13 cellular contexts compared by ENCODE assay signal in the genomic region with DNA sequence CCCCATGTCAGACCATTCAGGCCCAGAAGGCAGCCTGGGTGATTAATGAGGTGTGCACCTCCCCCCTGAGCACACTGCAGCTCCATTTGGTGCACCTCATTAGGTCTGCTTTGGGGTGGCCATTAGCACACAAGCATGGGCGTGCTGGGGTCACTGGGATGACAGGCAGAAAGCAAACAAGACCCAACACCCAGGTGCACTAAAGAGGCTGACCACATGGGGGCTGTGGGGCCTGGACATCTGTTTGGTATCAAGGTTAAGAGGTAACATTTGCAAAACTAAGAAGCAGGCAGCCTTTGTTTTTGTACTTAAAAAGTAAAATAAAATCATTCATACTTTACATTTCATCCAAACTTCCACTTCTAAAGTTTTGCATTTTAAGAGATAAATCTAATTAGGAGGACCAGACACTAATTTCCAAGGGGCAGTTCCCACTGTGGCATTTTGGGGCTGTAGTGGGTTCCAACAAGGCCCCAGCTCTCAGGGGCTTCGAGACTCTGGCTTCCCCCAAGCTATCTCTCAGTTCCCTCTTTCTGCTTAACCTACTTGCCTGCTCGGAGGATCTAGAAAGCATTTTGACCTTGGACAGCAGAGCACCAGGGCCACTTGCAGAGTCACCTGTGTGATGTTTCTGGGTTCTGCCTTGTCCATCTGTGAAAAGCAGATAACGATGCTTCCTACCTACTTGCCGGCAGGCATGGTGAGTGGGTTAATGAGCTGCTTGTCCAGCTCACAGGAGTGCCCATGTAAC.
DNase-seq lines count a peak whose midpoint lies in the region; ATAC-seq, FAIRE-seq and TF ChIP-seq lines count a peak whose summit lies in the region.
"Had no signal": no experiment of that assay in that cellular context is flagged by ENCODE, and none has a peak within 500 bp of the region (broad histone marks: within the 10 kb centered on the region; RNA-seq: fewer than 3 reads in every experiment).

No MANE protein-coding gene starts in this region.

- TF ChIP-seq CTCF in SK-N-SH (IDR thresholded peaks at IDR 0.05): no peak
- TF ChIP-seq CTCF in VCaP (conservative IDR thresholded peaks at IDR 0.05): peak; percentile 39
- TF ChIP-seq CTCF in progenitor cell of endocrine pancreas (IDR thresholded peaks at IDR 0.05; ENCODE audit: unreplicated experiment): peak; percentile 54

- H2AFZ ChIP-seq in SK-N-SH (ENCODE audit: low read depth): no peak overlapping the region
- H2AFZ ChIP-seq: hepatocyte had no signal

- ATAC-seq in SK-N-SH treated with all-trans-retinoic acid at 6 μM for 48 hours (no peak; the same call in 2 of the 3 replicates), HG03103 (IDR thresholded peaks at IDR 0.05; ENCODE audit: low read depth, unreplicated experiment) (peak; percentile 59)
- no peak for ATAC-seq in activated CD8-positive, alpha-beta memory T cell treated with anti-CD3 and anti-CD28 coated beads, Interleukin-2, amount 10 ng/mL, durations not matched to agents 7 days and 5 days
- ATAC-seq: body of pancreas had no signal

- no peaks in the 10 kb centered on the region for H3F3A ChIP-seq in SK-N-SH (replicated peaks; ENCODE audit: insufficient read depth)

- H3K4me3 Mint-ChIP-seq in progenitor cell of endocrine pancreas (ENCODE audit: low read depth): no peak overlapping the region
- H3K4me3 Mint-ChIP-seq in activated CD8-positive, alpha-beta memory T cell treated with anti-CD3 and anti-CD28 coated beads, Interleukin-2, amount 10 ng/mL, durations not matched to agents 7 days and 5 days: no peak overlapping the region
- no peak overlapping the region for H3K4me3 Mint-ChIP-seq in activated CD4-positive, alpha-beta T cell treated with anti-CD3 and anti-CD28 coated beads, Interleukin-2, amount 10 ng/mL, durations not matched to agents 24 days and 14 days

- WGBS in SK-N-SH (ENCODE audit: low lambda C conversion rate): 49% methylated on average over 4 of the region's 5 CpGs

- no peaks in the 10 kb centered on the region for H3K9me2 ChIP-seq in SK-N-SH

- CTCF ChIA-PET in SK-N-SH (lab: Yijun Ruan, JAX): interaction anchor here (0.6 to 1.7 kb wide), 22 partner anchors 11 to 706 kb away, joined by 3 to 13 read pairs (median 3); no protein-coding TSS in a partner anchor
- CTCF ChIA-PET in activated CD8-positive, alpha-beta memory T cell treated with anti-CD3 and anti-CD28 coated beads, Interleukin-2, amount 10 ng/mL, durations not matched to agents 7 days and 5 days (lab: Charles Lee): no interaction called here

- H3K27ac ChIP-seq in SK-N-SH (ENCODE audit: low read depth in 2 of 2, low read length in 1 of 2) (peak overlapping the region in 1 of 2 experiments; percentile 95; a peak in 2 of 4 replicates), VCaP (no peak overlapping the region)
- H3K27ac ChIP-seq: body of pancreas, hepatocyte had no signal

- DNase-seq in SK-N-SH (peak; percentile 75), progenitor cell of endocrine pancreas (ENCODE audit: low spot score, unreplicated experiment) (no peak), GM19239 (ENCODE audit: insufficient read length, low spot score) (no peak)
- DNase-seq in activated CD8-positive, alpha-beta memory T cell treated with anti-CD3 and anti-CD28 coated beads, Interleukin-2, amount 10 ng/mL, durations not matched to agents 7 days and 5 days: no peak
- DNase-seq in activated CD4-positive, alpha-beta T cell treated with anti-CD3 and anti-CD28 coated beads, Interleukin-2, amount 10 ng/mL, durations not matched to agents 24 days and 14 days: no peak
- DNase-seq: body of pancreas, DND-41, NCI-H1105 had no signal

- no peak overlapping the region for H3K4me2 ChIP-seq in SK-N-SH
- H3K4me2 ChIP-seq: hepatocyte had no signal

- H3K36me3 Mint-ChIP-seq in progenitor cell of endocrine pancreas (ENCODE audit: insufficient read depth): no peaks in the 10 kb centered on the region
- no peaks in the 10 kb centered on the region for H3K36me3 Mint-ChIP-seq in activated CD8-positive, alpha-beta memory T cell treated with anti-CD3 and anti-CD28 coated beads, Interleukin-2, amount 10 ng/mL, durations not matched to agents 7 days and 5 days
- H3K36me3 Mint-ChIP-seq in activated CD4-positive, alpha-beta T cell treated with anti-CD3 and anti-CD28 coated beads, Interleukin-2, amount 10 ng/mL, durations not matched to agents 24 days and 14 days (ENCODE audit: low read depth): no peaks in the 10 kb centered on the region

- no peak overlapping the region for H3K4me3 ChIP-seq in SK-N-SH (ENCODE audit: low read depth in 2 of 2, low read length in 1 of 2)
- H3K4me3 ChIP-seq: body of pancreas, hepatocyte had no signal

- TF ChIP-seq EP300 in SK-N-SH (IDR thresholded peaks at IDR 0.05; ENCODE audit: borderline replicate concordance in 1 of 2, low read depth in 1 of 2, low read length in 1 of 2): peak in 1 of 2 experiments; percentile 24; a peak in 1 of 4 replicates

- peak; percentile 48 for TF ChIP-seq RAD21 in SK-N-SH (IDR thresholded peaks at IDR 0.05; ENCODE audit: low read length)

- intact Hi-C loops in activated CD4-positive, alpha-beta T cell treated with anti-CD3 and anti-CD28 coated beads, Interleukin-2, amount 10 ng/mL, durations not matched to agents 24 days and 14 days (cut with micrococcal nuclease): no loop called here

- no peaks in the 10 kb centered on the region for H4K20me1 ChIP-seq in SK-N-SH (ENCODE audit: insufficient read depth)

- peaks cover 0 to 41% of the 10 kb centered on the region in 2 experiments; a peak in 2 of 4 replicates for H3K4me1 ChIP-seq in SK-N-SH (ENCODE audit: control insufficient read depth in 1 of 2, insufficient read depth in 2 of 2, low read depth in 1 of 2, low read length in 1 of 2)
- H3K4me1 ChIP-seq: body of pancreas had no signal

- H3K9me3 ChIP-seq in SK-N-SH: no peaks in the 10 kb centered on the region

- no peak for FAIRE-seq in GM19239 (lab: Jason Lieb, UNC)
- FAIRE-seq: endometrium had no signal

- H3K79me2 ChIP-seq in SK-N-SH (ENCODE audit: insufficient read depth): no peaks in the 10 kb centered on the region
- H3K79me2 ChIP-seq: hepatocyte had no signal

- POLR2A ChIA-PET in SK-N-SH (lab: Yijun Ruan, JAX): interaction anchor here (0.5 to 0.8 kb wide), 2 partner anchors 131 to 259 kb away, joined by 3 to 5 read pairs; no protein-coding TSS in a partner anchor

- H3K36me3 ChIP-seq in SK-N-SH (replicated peaks in 1 of 2; ENCODE audit: control insufficient read depth in 1 of 2, insufficient read depth in 2 of 2, low read length in 1 of 2): no peaks in the 10 kb centered on the region

- peaks cover 4% of the 10 kb centered on the region for H3K4me1 Mint-ChIP-seq in progenitor cell of endocrine pancreas (ENCODE audit: low read depth)
- H3K4me1 Mint-ChIP-seq in activated CD8-positive, alpha-beta memory T cell treated with anti-CD3 and anti-CD28 coated beads, Interleukin-2, amount 10 ng/mL, durations not matched to agents 7 days and 5 days: no peaks in the 10 kb centered on the region
- H3K4me1 Mint-ChIP-seq in activated CD4-positive, alpha-beta T cell treated with anti-CD3 and anti-CD28 coated beads, Interleukin-2, amount 10 ng/mL, durations not matched to agents 24 days and 14 days: no peaks in the 10 kb centered on the region

- no peak overlapping the region for H3K9ac ChIP-seq in SK-N-SH

- no peaks in the 10 kb centered on the region for H3K27me3 Mint-ChIP-seq in progenitor cell of endocrine pancreas
- H3K27me3 Mint-ChIP-seq in activated CD8-positive, alpha-beta memory T cell treated with anti-CD3 and anti-CD28 coated beads, Interleukin-2, amount 10 ng/mL, durations not matched to agents 7 days and 5 days: no peaks in the 10 kb centered on the region
- peaks cover 1% of the 10 kb centered on the region for H3K27me3 Mint-ChIP-seq in activated CD4-positive, alpha-beta T cell treated with anti-CD3 and anti-CD28 coated beads, Interleukin-2, amount 10 ng/mL, durations not matched to agents 24 days and 14 days

- no peaks in the 10 kb centered on the region for H3K27me3 ChIP-seq in SK-N-SH (ENCODE audit: insufficient read depth)
- H3K27me3 ChIP-seq: body of pancreas, hepatocyte had no signal

- peaks cover 7% of the 10 kb centered on the region for H3K9me3 Mint-ChIP-seq in progenitor cell of endocrine pancreas (ENCODE audit: low read depth)
- no peaks in the 10 kb centered on the region for H3K9me3 Mint-ChIP-seq in activated CD8-positive, alpha-beta memory T cell treated with anti-CD3 and anti-CD28 coated beads, Interleukin-2, amount 10 ng/mL, durations not matched to agents 7 days and 5 days (ENCODE audit: low read depth)
- H3K9me3 Mint-ChIP-seq in activated CD4-positive, alpha-beta T cell treated with anti-CD3 and anti-CD28 coated beads, Interleukin-2, amount 10 ng/mL, durations not matched to agents 24 days and 14 days: no peaks in the 10 kb centered on the region

- H3K27ac Mint-ChIP-seq in progenitor cell of endocrine pancreas: peak overlapping the region; percentile 27
- H3K27ac Mint-ChIP-seq in activated CD8-positive, alpha-beta memory T cell treated with anti-CD3 and anti-CD28 coated beads, Interleukin-2, amount 10 ng/mL, durations not matched to agents 7 days and 5 days: no peak overlapping the region
- no peak overlapping the region for H3K27ac Mint-ChIP-seq in activated CD4-positive, alpha-beta T cell treated with anti-CD3 and anti-CD28 coated beads, Interleukin-2, amount 10 ng/mL, durations not matched to agents 24 days and 14 days

TF ChIP-seq in SK-N-SH, 30 proteins besides CTCF, POLR2A, EP300 and RAD21 (continues in another document):
- TF ChIP-seq SMC3 (IDR thresholded peaks at IDR 0.05; ENCODE audit: low read depth, low read length) (peak; percentile 30; the same call in 1 of the 2 replicates), NFIC (IDR thresholded peaks at IDR 0.05; ENCODE audit: borderline replicate concordance) (no peak), RFX5 (IDR thresholded peaks at IDR 0.05; ENCODE audit: low read length) (no peak), TAF1 (IDR thresholded peaks at IDR 0.05; ENCODE audit: borderline replicate concordance, low read depth, low read length) (no peak)

TF ChIP-seq in SK-N-SH treated with all-trans-retinoic acid at 6 μM for 48 hours, 23 proteins besides CTCF, POLR2A, EP300 and RAD21 (continues in another document):
- TF ChIP-seq ZFP3 (CRISPR knock-in tag; IDR thresholded peaks at IDR 0.05) (no peak), TCF4 (CRISPR knock-in tag; IDR thresholded peaks at IDR 0.05; ENCODE audit: borderline replicate concordance) (no peak; the same call in 1 of the 2 replicates), OSR1 (CRISPR knock-in tag; IDR thresholded peaks at IDR 0.05) (no peak), ZNF70 (CRISPR knock-in tag; IDR thresholded peaks at IDR 0.05) (no peak), BACH2 (CRISPR knock-in tag; IDR thresholded peaks at IDR 0.05; ENCODE audit: borderline replicate concordance) (no peak), ISL1 (CRISPR knock-in tag; IDR thresholded peaks at IDR 0.05) (no peak)
